Comparison of ENCODE assay signal across 8 cellular contexts in genomic region chr17:19978206-19978802, GRCh38. TPM values are rescaled to one million over a fixed set of nuclear protein-coding genes. Genes with fewer than 3 reads are reported as not detected.
DNase-seq lines count a peak whose midpoint lies in the region; ATAC-seq, FAIRE-seq and TF ChIP-seq lines count a peak whose summit lies in the region.

No MANE protein-coding gene starts in this region.

- no peaks in the 10 kb centered on the region for H3K9me3 ChIP-seq in pancreas

- intact Hi-C loops in activated CD4-positive, alpha-beta T cell treated with anti-CD3 and anti-CD28 coated beads, Interleukin-2, amount 10 ng/mL, durations not matched to agents 24 days and 14 days (cut with micrococcal nuclease) = loop anchor here (1.0 to 5.0 kb wide), 2 partner anchors 111 to 177 kb away; partner anchors contain the start of gene ULK2
- intact Hi-C loops in pancreas (cut with DNase I) = no loop called here

- 21 to 31% methylated on average over 22 of the region's 22 CpGs for WGBS in pancreas, 2 donors

- peak overlapping the region; percentile 98 for H3K27ac Mint-ChIP-seq in activated CD4-positive, alpha-beta T cell treated with anti-CD3 and anti-CD28 coated beads, Interleukin-2, amount 10 ng/mL, durations not matched to agents 24 days and 14 days

- H3K9me3 Mint-ChIP-seq in activated CD4-positive, alpha-beta T cell treated with anti-CD3 and anti-CD28 coated beads, Interleukin-2, amount 10 ng/mL, durations not matched to agents 24 days and 14 days = peaks cover 4% of the 10 kb centered on the region

- no peak for TF ChIP-seq CTCF in pancreas (IDR thresholded peaks at IDR 0.05)

- H3K36me3 Mint-ChIP-seq in activated CD4-positive, alpha-beta T cell treated with anti-CD3 and anti-CD28 coated beads, Interleukin-2, amount 10 ng/mL, durations not matched to agents 24 days and 14 days (ENCODE audit: low read depth) = peaks cover 22% of the 10 kb centered on the region

- peak overlapping the region; percentile 75 to 98 (median 96) for H3K4me3 ChIP-seq in pancreas

- no peak for FAIRE-seq in pancreas (lab: Jason Lieb, UNC)

- peaks cover 0 to 14% (median 6%) of the 10 kb centered on the region in 3 donors for H3K4me1 ChIP-seq in pancreas

- peak overlapping the region; percentile 94 for H3K4me3 Mint-ChIP-seq in activated CD4-positive, alpha-beta T cell treated with anti-CD3 and anti-CD28 coated beads, Interleukin-2, amount 10 ng/mL, durations not matched to agents 24 days and 14 days

- H3K27me3 ChIP-seq in pancreas = no peaks in the 10 kb centered on the region

- peak overlapping the region; percentile 65 to 84 (median 76) for H3K27ac ChIP-seq in pancreas

- DNase-seq in AG20443 (ENCODE audit: low spot score) (peak; percentile 30), GM19238 (ENCODE audit: insufficient read length, low spot score) (peak; percentile 45), fibroblast of peridontal ligament (ENCODE audit: extremely low read depth) (peak; percentile 13), pancreas (peak in 1 of 6 donors; percentile 53), NCI-H2029 treated with DMSO at 0.1 percent for 48 hours (lab: John Stamatoyannopoulos, UW) (no peak)
- peak; percentile 74 for DNase-seq in activated CD4-positive, alpha-beta T cell treated with anti-CD3 and anti-CD28 coated beads, Interleukin-2, amount 10 ng/mL, durations not matched to agents 24 days and 14 days

- no peaks in the 10 kb centered on the region for H3K27me3 Mint-ChIP-seq in activated CD4-positive, alpha-beta T cell treated with anti-CD3 and anti-CD28 coated beads, Interleukin-2, amount 10 ng/mL, durations not matched to agents 24 days and 14 days

- peaks cover 30% of the 10 kb centered on the region for H3K4me1 Mint-ChIP-seq in activated CD4-positive, alpha-beta T cell treated with anti-CD3 and anti-CD28 coated beads, Interleukin-2, amount 10 ng/mL, durations not matched to agents 24 days and 14 days

- H3K36me3 ChIP-seq in pancreas = no peaks in the 10 kb centered on the region

- ATAC-seq in HG03469 (IDR thresholded peaks at IDR 0.05; ENCODE audit: unreplicated experiment) (peak; percentile 19), pancreas (peak in 2 of 4 donors; percentile 45 to 52), GM21576 (IDR thresholded peaks at IDR 0.05; ENCODE audit: unreplicated experiment) (no peak)

RNA-seq across cellular contexts. Expression of gene AKAP10, which starts 0.7 kb away (rescaled TPM):
- total RNA-seq in activated CD4-positive, alpha-beta T cell treated with anti-CD3 and anti-CD28 coated beads, Interleukin-2, amount 10 ng/mL, durations not matched to agents 24 days and 14 days = 38.4 and 42.2 TPM in 2 replicates
- 10 to 100 TPM; 10.7 to 25.5 (median 12.8) TPM for total RNA-seq in pancreas
- 1 to 10 TPM; 4.0 to 7.5 TPM for polyA plus RNA-seq in pancreas

RNA-seq across cellular contexts. Expression of gene SPECC1, which starts 30.9 kb away (rescaled TPM):
- 6.0 and 6.4 TPM in 2 replicates for total RNA-seq in activated CD4-positive, alpha-beta T cell treated with anti-CD3 and anti-CD28 coated beads, Interleukin-2, amount 10 ng/mL, durations not matched to agents 24 days and 14 days
- 10 to 100 TPM in 2 of 6 donors, 1 to 10 TPM in 4; 5.8 to 22.2 (median 9.0) TPM for total RNA-seq in pancreas
- 1 to 10 TPM; 5.6 to 7.0 TPM for polyA plus RNA-seq in pancreas
